ENCODE assay signal across 23 cellular contexts in genomic region chr18:58846325-58846724, GRCh38. TPM values are rescaled to one million over a fixed set of nuclear protein-coding genes. Genes with fewer than 3 reads are reported as not detected.
DNase-seq lines count a peak whose midpoint lies in the region; ATAC-seq and TF ChIP-seq lines count a peak whose summit lies in the region.
"Had no signal": no experiment of that assay in that cellular context is flagged by ENCODE, and none has a peak within 500 bp of the region (broad histone marks: within the 10 kb centered on the region; RNA-seq: fewer than 3 reads in every experiment).

No MANE protein-coding gene starts in this region.

- H4K5ac ChIP-seq in H9 (ENCODE audit: insufficient read length, low read depth, low read length) = no peak overlapping the region

- H3K14ac ChIP-seq in H9 (ENCODE audit: insufficient read depth, low read length) (no peak overlapping the region), trophoblast cell (ENCODE audit: low read length) (no peak overlapping the region)

- H3K27me3 ChIP-seq in H9 (ENCODE audit: insufficient read depth, low read length) = no peaks in the 10 kb centered on the region
- no peaks in the 10 kb centered on the region for H3K27me3 ChIP-seq in iPS-18a (ENCODE audit: control insufficient read depth, insufficient read depth, low read length)
- peaks cover 34% of the 10 kb centered on the region for H3K27me3 ChIP-seq in neural progenitor cell
- no peaks in the 10 kb centered on the region for H3K27me3 ChIP-seq in trophoblast cell (ENCODE audit: insufficient read depth, low read length)

- no peak overlapping the region for H4K91ac ChIP-seq in H9 (ENCODE audit: insufficient read length, low read depth, low read length)
- H4K91ac ChIP-seq in trophoblast cell (ENCODE audit: low read depth, low read length) = no peak overlapping the region

- no peaks in the 10 kb centered on the region for H3K23me2 ChIP-seq in H9 (ENCODE audit: insufficient read length, low read depth, low read length, poor library complexity, severe bottlenecking)

- no peak overlapping the region for H3K9ac ChIP-seq in H9 (ENCODE audit: extremely low read depth, insufficient read length, low read length)
- H3K9ac ChIP-seq in iPS-18a (ENCODE audit: low read length) = no peak overlapping the region
- no peak overlapping the region for H3K9ac ChIP-seq in neural progenitor cell
- no peak overlapping the region for H3K9ac ChIP-seq in trophoblast cell (ENCODE audit: low read length)
- H3K9ac ChIP-seq: SK-N-SH had no signal

- no peak overlapping the region for H4K8ac ChIP-seq in H9 (replicated peaks; ENCODE audit: insufficient read length, low read depth, low read length)
- no peak overlapping the region for H4K8ac ChIP-seq in trophoblast cell (ENCODE audit: low read depth, low read length)

- no peak overlapping the region for H3K56ac ChIP-seq in H9 (ENCODE audit: insufficient read length, low read depth, low read length)

- H3K4me3 Mint-ChIP-seq in H9 = peak overlapping the region; percentile 35 to 42; a peak in 2 of 5 replicates
- H3K4me3 Mint-ChIP-seq in WTC11 = peak overlapping the region; percentile 56
- peak overlapping the region; percentile 21 for H3K4me3 Mint-ChIP-seq in neural progenitor cell

- TF ChIP-seq CTCF in H9 (conservative IDR thresholded peaks at IDR 0.05) (no peak), WTC11 (IDR thresholded peaks at IDR 0.05) (no peak), neural progenitor cell (IDR thresholded peaks at IDR 0.05) (no peak)

- no peaks in the 10 kb centered on the region for H4K20me1 ChIP-seq in H9 (ENCODE audit: control insufficient read depth, insufficient read depth, insufficient read length)
- peaks cover 27% of the 10 kb centered on the region for H4K20me1 ChIP-seq in neural progenitor cell (ENCODE audit: low read depth)

- no peaks in the 10 kb centered on the region for H3K36me3 ChIP-seq in iPS-18a (ENCODE audit: control insufficient read depth, low read depth, low read length)
- no peaks in the 10 kb centered on the region for H3K36me3 ChIP-seq in neural progenitor cell
- H3K36me3 ChIP-seq in trophoblast cell (ENCODE audit: control insufficient read depth in 1 of 2, insufficient read depth in 2 of 2, low read length in 2 of 2) = no peaks in the 10 kb centered on the region

- H3K27ac ChIP-seq in H9 (ENCODE audit: insufficient read length, low read depth, low read length) = peak overlapping the region; percentile 98
- H3K27ac ChIP-seq in iPS-18a (ENCODE audit: low read length) = peak overlapping the region; percentile 4
- H3K27ac ChIP-seq in neural progenitor cell = no peak overlapping the region
- no peak overlapping the region for H3K27ac ChIP-seq in trophoblast cell (ENCODE audit: low read depth, low read length)
- H3K27ac ChIP-seq: C4-2B, RWPE1 had no signal

- POLR2A ChIA-PET in WTC11 (lab: Charles Lee) = interaction anchor here (2.7 kb wide), 1 partner anchor 18 kb away, joined by 45 read pairs; the partner anchor contains the start of gene ZNF532

- CTCF ChIA-PET in WTC11 (lab: Charles Lee) = interaction anchor here (1.5 to 2.6 kb wide), 2 partner anchors 21 to 224 kb away, joined by 4 to 19 read pairs; no protein-coding TSS in a partner anchor

- H3K27me3 Mint-ChIP-seq in H9 (ENCODE audit: low read depth) = no peaks in the 10 kb centered on the region
- no peaks in the 10 kb centered on the region for H3K27me3 Mint-ChIP-seq in WTC11 (ENCODE audit: low read depth)
- H3K27me3 Mint-ChIP-seq in neural progenitor cell (ENCODE audit: insufficient read depth, low read depth) = peaks cover 34% of the 10 kb centered on the region

- H3K79me1 ChIP-seq in H9 (ENCODE audit: insufficient read depth, low read depth, low read length, poor library complexity, severe bottlenecking) (no peaks in the 10 kb centered on the region), trophoblast cell (ENCODE audit: low read length) (peaks cover 31% of the 10 kb centered on the region)

- H3K18ac ChIP-seq in H9 (ENCODE audit: insufficient read length, low read depth, low read length) (no peak overlapping the region), trophoblast cell (ENCODE audit: low read length) (no peak overlapping the region)

- no peak overlapping the region for H2AK5ac ChIP-seq in H9 (ENCODE audit: insufficient read length, low read length)
- no peak overlapping the region for H2AK5ac ChIP-seq in trophoblast cell (ENCODE audit: low read length)

- H3K4ac ChIP-seq in H9 (ENCODE audit: low read depth, low read length) = no peak overlapping the region
- no peak overlapping the region for H3K4ac ChIP-seq in trophoblast cell (ENCODE audit: low read depth, low read length)

- ATAC-seq in WTC11 = no peak
- no peak for ATAC-seq in HG03457 (IDR thresholded peaks at IDR 0.05; ENCODE audit: unreplicated experiment)
- no peak for ATAC-seq in GM21390 (IDR thresholded peaks at IDR 0.05; ENCODE audit: unreplicated experiment)
- ATAC-seq: HepG2 had no signal

- H3K9me3 Mint-ChIP-seq in H9 (no peaks in the 10 kb centered on the region; a peak in 1 of 5 replicates), WTC11 (peaks cover 3% of the 10 kb centered on the region; the same call in 1 of the 2 replicates), neural progenitor cell (peaks cover 9% of the 10 kb centered on the region)

- H2BK12ac ChIP-seq in H9 (ENCODE audit: insufficient read length, low read depth, low read length) (no peak overlapping the region), trophoblast cell (ENCODE audit: low read length) (no peak overlapping the region)

- H4K12ac ChIP-seq in trophoblast cell (ENCODE audit: low read depth, low read length) = no peak overlapping the region

- H3K27ac Mint-ChIP-seq in H9 (peak overlapping the region; percentile 99 to 100 (median 100)), WTC11 (peak overlapping the region; percentile 99), neural progenitor cell (peak overlapping the region; percentile 100)

- H2BK120ac ChIP-seq in H9 (ENCODE audit: low read depth, low read length, poor library complexity, severe bottlenecking) (no peak overlapping the region), trophoblast cell (ENCODE audit: insufficient read depth, low read length, poor library complexity) (no peak overlapping the region)

- H2BK15ac ChIP-seq in H9 (ENCODE audit: low read depth, low read length) = no peak overlapping the region

- H3K23ac ChIP-seq in H9 (ENCODE audit: insufficient read length, low read depth, low read length) (no peak overlapping the region), trophoblast cell (ENCODE audit: low read length) (no peak overlapping the region)

- peaks cover 86% of the 10 kb centered on the region for H3F3A ChIP-seq in neural progenitor cell (ENCODE audit: low read depth)

- H2BK5ac ChIP-seq in H9 (ENCODE audit: insufficient read length, low read length) (no peak overlapping the region), trophoblast cell (ENCODE audit: low read depth, low read length, poor library complexity) (no peak overlapping the region)

- no CpG with 5 or more reads among the region's 13 CpGs for WGBS in H9 (ENCODE audit: extremely low coverage, insufficient read length, low lambda C conversion rate)
- no CpG with 5 or more reads among the region's 13 CpGs for WGBS in trophoblast cell (ENCODE audit: extremely low coverage, insufficient coverage, insufficient read length)

- no peak for DNase-seq in H9
- no peak for DNase-seq in WTC11 (ENCODE audit: low spot score)
- no peak for DNase-seq in neural progenitor cell (ENCODE audit: low spot score)
- DNase-seq in UCSD-AML1 (lab: John Stamatoyannopoulos, UW; ENCODE audit: unreplicated experiment) = no peak
- no peak for DNase-seq in trophoblast cell
- DNase-seq: DMS53, GF-D8, HCEC 1CT, KBM-7, NCI-H1092, NCI-H1436, NCI-H1930, NCI-H226, NCI-H510A treated with DMSO at 0.1 percent for 48 hours, NCI-H748 treated with DMSO at 0.1 percent for 48 hours, SIG-M5, SK-N-SH had no signal

- H2BK20ac ChIP-seq in H9 (ENCODE audit: low read depth, low read length, poor library complexity, severe bottlenecking) = no peak overlapping the region

- no peak overlapping the region for H3T11ph ChIP-seq in H9 (ENCODE audit: low read length)

- H3K4me2 ChIP-seq in H9 (ENCODE audit: insufficient read depth, insufficient read length, low read length) = no peak overlapping the region
- no peak overlapping the region for H3K4me2 ChIP-seq in neural progenitor cell
- no peak overlapping the region for H3K4me2 ChIP-seq in trophoblast cell (ENCODE audit: low read length)
- H3K4me2 ChIP-seq: SK-N-SH had no signal

- H3K4me1 ChIP-seq in H9 (ENCODE audit: insufficient read depth, low read length) = peaks cover 32% of the 10 kb centered on the region; the same call in 1 of the 2 replicates
- H3K4me1 ChIP-seq in iPS-18a (ENCODE audit: control insufficient read depth, low read depth, low read length) = peaks cover 37% of the 10 kb centered on the region
- H3K4me1 ChIP-seq in neural progenitor cell = peaks cover 65% of the 10 kb centered on the region
- peaks cover 19 to 35% of the 10 kb centered on the region in 2 experiments for H3K4me1 ChIP-seq in trophoblast cell (ENCODE audit: control insufficient read depth in 1 of 2, insufficient read depth in 2 of 2, low read length in 2 of 2)

- H2AFZ ChIP-seq in H9 (ENCODE audit: low read length) = no peak overlapping the region
- no peak overlapping the region for H2AFZ ChIP-seq in neural progenitor cell (replicated peaks)
- H2AFZ ChIP-seq in trophoblast cell (ENCODE audit: insufficient read depth, low read length, poor library complexity) = no peak overlapping the region

- H3K9me3 ChIP-seq in H9 (ENCODE audit: control insufficient read depth, low read depth, low read length) = no peaks in the 10 kb centered on the region
- no peaks in the 10 kb centered on the region for H3K9me3 ChIP-seq in iPS-18a (ENCODE audit: control insufficient read depth, low read depth, low read length)
- H3K9me3 ChIP-seq in neural progenitor cell (ENCODE audit: low read depth) = no peaks in the 10 kb centered on the region
- no peaks in the 10 kb centered on the region for H3K9me3 ChIP-seq in trophoblast cell (ENCODE audit: insufficient read depth, low read depth, low read length)
- H3K9me3 ChIP-seq: SK-N-SH had no signal

- H3K4me1 Mint-ChIP-seq in H9 = peaks cover 71 to 79% of the 10 kb centered on the region in 2 experiments
- H3K4me1 Mint-ChIP-seq in WTC11 = peaks cover 81% of the 10 kb centered on the region
- H3K4me1 Mint-ChIP-seq in neural progenitor cell = peaks cover 86% of the 10 kb centered on the region

- H3K36me3 Mint-ChIP-seq in H9 (ENCODE audit: insufficient read depth in 1 of 3, low read depth in 3 of 3) (peaks cover 0 to 7% (median 2%) of the 10 kb centered on the region in 3 experiments; a peak in 2 of 7 replicates), WTC11 (no peaks in the 10 kb centered on the region), neural progenitor cell (no peaks in the 10 kb centered on the region)

- H3K79me2 ChIP-seq in H9 (ENCODE audit: insufficient read depth, low read length) (no peaks in the 10 kb centered on the region), neural progenitor cell (ENCODE audit: low read depth) (no peaks in the 10 kb centered on the region), trophoblast cell (ENCODE audit: control insufficient read depth, insufficient read depth, low read length, poor library complexity) (peaks cover 1% of the 10 kb centered on the region)

- H3K4me3 ChIP-seq in iPS-18a (ENCODE audit: low read length) (no peak overlapping the region), neural progenitor cell (no peak overlapping the region), trophoblast cell (ENCODE audit: low read depth, low read length) (no peak overlapping the region)

RNA-seq across cellular contexts. Expression of gene ZNF532, which starts 18.4 kb away (rescaled TPM):
- 254 and 258 TPM in 2 replicates for total RNA-seq in H9 (2021)
- total RNA-seq in WTC11 (2021) = 171 to 185 TPM (median 181 TPM) in 3 replicates
- total RNA-seq in neural progenitor cell (ENCODE audit: low replicate concordance) = 121 and 137 TPM in 2 replicates
- polyA plus RNA-seq in trophoblast cell (2013) = 95.4 and 96.7 TPM in 2 replicates
- total RNA-seq: HepG2 had no signal
- polyA plus RNA-seq: HepG2 had no signal

Comparison
In these comparisons a context has a peak if more than half of its experiments do, and no peak if none do; other contexts are left out.
1. H3K27ac ChIP-seq: peak in H9 (single experiment) and iPS-18a (single experiment); none in neural progenitor cell (single experiment) and trophoblast cell (single experiment).
2. Peak in every context shown above with its lines, with median percentiles within 50 percentile points of each other: H3K27ac Mint-ChIP-seq and H3K4me3 Mint-ChIP-seq.